Comparison of ENCODE assay signal across 8 cellular contexts in genomic region chr14:58199726-58200479, GRCh38. TPM values are rescaled to one million over a fixed set of nuclear protein-coding genes. Genes with fewer than 3 reads are reported as not detected.
A peak's percentile ranks its signal among the peaks of the same experiment; 100 is the strongest.
DNase-seq lines count a peak whose midpoint lies in the region; ATAC-seq, FAIRE-seq and TF ChIP-seq lines count a peak whose summit lies in the region.

Gene ACTR10 (plus strand): TSS chr14:58200149. CDS start chr14:58200218, 69 bp downstream.

- peak; percentile 71 for TF ChIP-seq POLR2A in GM19193 (IDR thresholded peaks at IDR 0.05; ENCODE audit: extremely low read depth, insufficient read depth, insufficient read length)

- no peaks in the 10 kb centered on the region for H3K36me3 ChIP-seq in kidney (ENCODE audit: control insufficient read depth in 1 of 2, insufficient read depth in 2 of 2, low read length in 2 of 2)

- H3K9me3 ChIP-seq in kidney (ENCODE audit: control insufficient read depth in 1 of 2, low read length in 2 of 2), result no peaks in the 10 kb centered on the region

- no peak for TF ChIP-seq CTCF in kidney (IDR thresholded peaks at IDR 0.05; ENCODE audit: borderline replicate concordance, extremely low read depth, insufficient read depth)

- no peak for FAIRE-seq in kidney (lab: Jason Lieb, UNC)

- H3K4me1 ChIP-seq in kidney (ENCODE audit: control insufficient read depth in 1 of 2, insufficient read depth in 1 of 2, low read depth in 1 of 2, low read length in 2 of 2), result peaks cover 0 to 5% of the 10 kb centered on the region in 2 donors

- DNase-seq in Ammon's horn (ENCODE audit: low spot score) (peak; percentile 88), NCI-H460 (ENCODE audit: extremely low read depth, low read depth) (peak; percentile 79), cerebellum (ENCODE audit: low spot score) (peak; percentile 91), kidney (peak; percentile 96)
- DNase-seq in activated CD4-positive, alpha-beta T cell treated with anti-CD3 and anti-CD28 coated beads for 24 hours (ENCODE audit: low read depth in 2 of 2), result peak; percentile 80
- peak; percentile 80 to 82 for DNase-seq in stimulated activated CD4-positive, alpha-beta T cell treated with anti-CD3 and anti-CD28 coated beads, Interleukin-15, amount 100 ng/mL, for 1 hour (ENCODE audit: low read depth in 1 of 2, low spot score in 1 of 2)

- peak within 1 kb of the TSS; percentile 91 to 95 for H3K4me3 ChIP-seq in kidney (ENCODE audit: low read length in 2 of 2)

- H3K27ac ChIP-seq in kidney (ENCODE audit: low read depth in 2 of 2, low read length in 2 of 2), result peak within 1 kb of the TSS; percentile 84 to 93

- peak within 1 kb of the TSS; percentile 75 to 95 for H3K9ac ChIP-seq in kidney (ENCODE audit: low read length in 2 of 2)

- intact Hi-C loops in kidney (cut with DNase I), result no loop called here

- ATAC-seq in HG03432 (IDR thresholded peaks at IDR 0.05; ENCODE audit: unreplicated experiment), result peak; percentile 94

RNA-seq across cellular contexts. Expression of gene ACTR10, which starts in this region (rescaled TPM):
- 93.4 and 101 TPM in 2 replicates for total RNA-seq in NCI-H460 (2014; rRNA removed; shearing (Covaris generic))
- 43.6 and 51.9 TPM in 2 replicates for polyA plus RNA-seq in NCI-H460 (2014; cell fraction: nucleus; rRNA removed)
- total RNA-seq in cerebellum (66.4 TPM), kidney (68.1 TPM)
- 96.6 TPM for polyA plus RNA-seq in kidney (ENCODE audit: insufficient read depth, low read depth, low replicate concordance)

Comparison
In these comparisons a context has a peak if more than half of its experiments do, and no peak if none do; other contexts are left out.
1. Peak in every context shown above with its lines: DNase-seq, ATAC-seq, H3K4me3 ChIP-seq and H3K27ac ChIP-seq.